Comparison of ENCODE assay signal across 9 cellular contexts in the genomic region with DNA sequence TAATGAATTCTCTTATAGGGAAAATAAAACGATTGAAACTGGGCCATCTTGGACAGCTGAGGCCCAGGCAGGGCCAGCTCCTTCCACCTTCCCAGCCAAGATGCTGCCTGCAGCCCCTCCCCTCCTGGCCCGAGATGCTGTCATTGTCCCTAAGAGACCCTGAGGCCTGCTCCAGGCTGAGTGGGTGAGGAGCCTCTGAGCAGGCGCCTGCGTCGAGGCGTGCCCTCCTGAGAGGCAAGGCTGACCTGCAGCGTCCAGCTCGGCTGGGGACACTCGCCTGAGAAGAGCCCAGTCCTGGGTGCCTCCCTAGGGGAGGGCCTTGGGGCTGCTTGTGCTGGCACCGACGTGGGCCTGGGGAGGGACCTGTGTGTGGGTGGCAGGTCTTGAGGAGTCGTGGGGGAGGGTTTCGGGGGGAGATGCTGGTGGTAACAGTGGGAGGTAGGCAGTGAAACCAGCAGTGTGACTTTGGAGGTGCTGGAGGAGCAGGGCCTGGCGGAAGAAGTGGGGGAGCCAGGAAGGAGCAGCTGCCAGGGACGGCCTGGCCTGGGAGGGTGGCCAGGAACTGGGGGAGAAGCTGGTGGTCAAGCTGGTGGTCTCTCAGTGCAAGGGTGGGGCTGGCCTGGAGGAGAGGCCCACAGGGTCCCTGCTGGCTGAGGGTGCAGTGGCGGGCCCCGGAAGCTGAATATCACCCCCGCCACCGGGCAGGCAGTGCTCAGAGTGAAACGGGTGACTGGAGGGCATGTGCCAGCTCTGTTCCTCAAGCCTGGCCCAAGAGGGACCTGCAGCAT. TPM values are rescaled to one million over a fixed set of nuclear protein-coding genes. Genes with fewer than 3 reads are reported as not detected.
DNase-seq lines count a peak whose midpoint lies in the region; ATAC-seq and TF ChIP-seq lines count a peak whose summit lies in the region.
"Had no signal": no experiment of that assay in that cellular context is flagged by ENCODE, and none has a peak within 500 bp of the region (broad histone marks: within the 10 kb centered on the region; RNA-seq: fewer than 3 reads in every experiment).

No MANE protein-coding gene starts in this region.

- H3K23ac ChIP-seq in neuronal stem cell (ENCODE audit: low read depth, low read length, poor library complexity): peak overlapping the region; percentile 22

- peaks cover 0 to 6% (median 1%) of the 10 kb centered on the region in 7 donors for H3K9me3 Mint-ChIP-seq in CD14-positive monocyte

- no peaks in the 10 kb centered on the region for H3K9me3 ChIP-seq in WERI-Rb-1 (ENCODE audit: severe bottlenecking)
- no peaks in the 10 kb centered on the region for H3K9me3 ChIP-seq in esophagus squamous epithelium
- H3K9me3 ChIP-seq in neuronal stem cell (replicated peaks in 1 of 2; ENCODE audit: control insufficient read depth in 2 of 2, insufficient read depth in 1 of 2, low read depth in 1 of 2, low read length in 2 of 2): no peaks in the 10 kb centered on the region
- no peaks in the 10 kb centered on the region for H3K9me3 ChIP-seq in upper lobe of right lung

- no peak for ATAC-seq in upper lobe of right lung

- intact Hi-C loops in esophagus squamous epithelium (cut with DNase I) (no loop called here), upper lobe of right lung (cut with DNase I) (no loop called here), CD14-positive monocyte (cut with micrococcal nuclease) (no loop called here)

- peaks cover 32% of the 10 kb centered on the region for H3K4me1 Mint-ChIP-seq in CD14-positive monocyte

- TF ChIP-seq POLR2A in esophagus squamous epithelium (IDR thresholded peaks at IDR 0.05): no peak

- H4K91ac ChIP-seq in neuronal stem cell (ENCODE audit: low read depth, low read length, poor library complexity): peak overlapping the region; percentile 47

- H3K27ac ChIP-seq in WERI-Rb-1: no peak overlapping the region
- peak overlapping the region; percentile 47 to 90 (median 76) for H3K27ac ChIP-seq in esophagus squamous epithelium
- no peak overlapping the region for H3K27ac ChIP-seq in neuronal stem cell (replicated peaks; ENCODE audit: low read length)
- H3K27ac ChIP-seq in upper lobe of right lung: peak overlapping the region; percentile 83

- peaks cover 7% of the 10 kb centered on the region for H3K79me1 ChIP-seq in neuronal stem cell (ENCODE audit: low read depth, low read length)

- no peak overlapping the region for H4K8ac ChIP-seq in neuronal stem cell (ENCODE audit: low read depth, low read length)

- no peak overlapping the region for H3K4me2 ChIP-seq in neuronal stem cell (ENCODE audit: insufficient read depth, low read length, poor library complexity, severe bottlenecking)

- H3K27me3 ChIP-seq in WERI-Rb-1 (ENCODE audit: insufficient read depth, low read depth, severe bottlenecking) (no peaks in the 10 kb centered on the region), esophagus squamous epithelium (no peaks in the 10 kb centered on the region), neuronal stem cell (ENCODE audit: control insufficient read depth in 3 of 3, insufficient read depth in 3 of 3, low read depth in 1 of 3, low read length in 3 of 3) (no peaks in the 10 kb centered on the region), upper lobe of right lung (no peaks in the 10 kb centered on the region)

- H3K4me3 Mint-ChIP-seq in CD14-positive monocyte: no peak overlapping the region

- no peak overlapping the region for H2BK120ac ChIP-seq in neuronal stem cell (ENCODE audit: low read depth, low read length)

- H3K36me3 ChIP-seq in WERI-Rb-1 (no peaks in the 10 kb centered on the region; the same call in 1 of the 2 replicates), esophagus squamous epithelium (peaks cover 0 to 5% (median 0%) of the 10 kb centered on the region in 3 donors), neuronal stem cell (replicated peaks in 1 of 2; ENCODE audit: control insufficient read depth in 2 of 2, insufficient read depth in 2 of 2, low read length in 2 of 2) (peaks cover 0 to 3% of the 10 kb centered on the region in 2 donors), upper lobe of right lung (no peaks in the 10 kb centered on the region)

- H3K18ac ChIP-seq in neuronal stem cell (ENCODE audit: low read length): peak overlapping the region; percentile 66

- DNase-seq in WERI-Rb-1: peak; percentile 68
- no peak for DNase-seq in esophagus squamous epithelium (lab: John Stamatoyannopoulos, UW)
- no peak for DNase-seq in neuronal stem cell (ENCODE audit: low spot score)
- DNase-seq in upper lobe of right lung: no peak
- no peak for DNase-seq in CD14-positive monocyte (ENCODE audit: low spot score)
- no peak for DNase-seq in NCI-H1417 treated with DMSO at 0.1 percent for 48 hours (lab: John Stamatoyannopoulos, UW)
- DNase-seq in D341Med (ENCODE audit: low spot score): no peak
- DNase-seq: activated CD4-positive, CD25-positive, alpha-beta regulatory T cell treated with anti-CD3 and anti-CD28 coated beads, Interleukin-2, amount 50 U/mL, for 72 hours; small intestine had no signal

- no peak overlapping the region for H2AFZ ChIP-seq in neuronal stem cell (ENCODE audit: low read length)

- H3K27me3 Mint-ChIP-seq in CD14-positive monocyte (ENCODE audit: low read depth in 3 of 3): peaks cover 47 to 67% (median 47%) of the 10 kb centered on the region in 3 donors

- peaks cover 25 to 99% (median 45%) of the 10 kb centered on the region in 3 donors for H3K4me1 ChIP-seq in esophagus squamous epithelium
- peaks cover 33 to 36% of the 10 kb centered on the region in 2 donors for H3K4me1 ChIP-seq in neuronal stem cell (ENCODE audit: control insufficient read depth in 2 of 2, insufficient read depth in 1 of 2, low read depth in 1 of 2, low read length in 2 of 2)
- H3K4me1 ChIP-seq in upper lobe of right lung: peaks cover 62% of the 10 kb centered on the region

- no peak overlapping the region for H2BK15ac ChIP-seq in neuronal stem cell (ENCODE audit: low read length)

- H2BK12ac ChIP-seq in neuronal stem cell (ENCODE audit: low read length): peak overlapping the region; percentile 75

- H3K4me3 ChIP-seq in WERI-Rb-1 (ENCODE audit: low read depth, low read length) (no peak overlapping the region), esophagus squamous epithelium (no peak overlapping the region), neuronal stem cell (ENCODE audit: low read length in 2 of 2) (no peak overlapping the region), upper lobe of right lung (no peak overlapping the region)

- peaks cover 2 to 4% of the 10 kb centered on the region in 2 donors for H3K36me3 Mint-ChIP-seq in CD14-positive monocyte

- H3K14ac ChIP-seq in neuronal stem cell (ENCODE audit: low read length): no peak overlapping the region

- H3K9ac ChIP-seq in neuronal stem cell (ENCODE audit: low read depth, low read length, poor library complexity): peak overlapping the region; percentile 39

- 61 to 72% methylated on average over 8 to 9 of the region's 20 CpGs for WGBS in esophagus squamous epithelium, 2 donors
- WGBS in neuronal stem cell (ENCODE audit: extremely low coverage in 2 of 2, insufficient read length in 2 of 2, insufficient replicate concordance in 1 of 2), 2 donors: no CpG with 5 or more reads among the region's 20 CpGs

- no peak overlapping the region for H3K27ac Mint-ChIP-seq in CD14-positive monocyte

- no peak overlapping the region for H3K4ac ChIP-seq in neuronal stem cell (ENCODE audit: low read length)

- H2AK5ac ChIP-seq in neuronal stem cell (ENCODE audit: low read depth, low read length): peak overlapping the region; percentile 44

- H2BK5ac ChIP-seq in neuronal stem cell (ENCODE audit: low read length): no peak overlapping the region

- no peak for TF ChIP-seq CTCF in WERI-Rb-1 (IDR thresholded peaks at IDR 0.05; ENCODE audit: low read depth, low read length)
- TF ChIP-seq CTCF in esophagus squamous epithelium (IDR thresholded peaks at IDR 0.05): no peak
- TF ChIP-seq CTCF in upper lobe of right lung (IDR thresholded peaks at IDR 0.05): no peak
- no peak for TF ChIP-seq CTCF in CD14-positive monocyte (IDR thresholded peaks at IDR 0.05)

RNA-seq across cellular contexts. Expression of a gene that starts 7.9 kb away (rescaled TPM):
- 10 to 100 TPM in 1 of 4 donors, 1 to 10 TPM in 3; 1.1 to 12.8 (median 3.5) TPM for total RNA-seq in esophagus squamous epithelium
- polyA plus RNA-seq in neuronal stem cell (2013, experiment 1 of 2): 1.7 TPM
- 1.5 TPM for polyA plus RNA-seq in neuronal stem cell (2013, experiment 2 of 2)
- total RNA-seq in upper lobe of right lung: 40.0 TPM
- under 1 TPM; 0.48 TPM for polyA plus RNA-seq in CD14-positive monocyte

RNA-seq across cellular contexts. Expression of a gene that starts 35.7 kb away (rescaled TPM):
- total RNA-seq in esophagus squamous epithelium: 1 to 10 TPM in 3 of 4 donors, under 1 TPM in 1; 0.87 to 2.3 (median 1.5) TPM
- polyA plus RNA-seq in neuronal stem cell (2013, experiment 1 of 2): 0.63 TPM
- polyA plus RNA-seq in neuronal stem cell (2013, experiment 2 of 2): 0.66 TPM
- 11.1 TPM for total RNA-seq in upper lobe of right lung
- polyA plus RNA-seq in CD14-positive monocyte: 1 to 10 TPM in 1 of 2 donors, under 1 TPM in 1; 0.35 to 4.1 TPM

Comparison
In these comparisons a context has a peak if more than half of its experiments do, and no peak if none do; other contexts are left out.
1. H3K27ac ChIP-seq: peak in esophagus squamous epithelium (4 of 4) and upper lobe of right lung (single experiment); none in WERI-Rb-1 (single experiment) and neuronal stem cell (single experiment).